In the genomic region with DNA sequence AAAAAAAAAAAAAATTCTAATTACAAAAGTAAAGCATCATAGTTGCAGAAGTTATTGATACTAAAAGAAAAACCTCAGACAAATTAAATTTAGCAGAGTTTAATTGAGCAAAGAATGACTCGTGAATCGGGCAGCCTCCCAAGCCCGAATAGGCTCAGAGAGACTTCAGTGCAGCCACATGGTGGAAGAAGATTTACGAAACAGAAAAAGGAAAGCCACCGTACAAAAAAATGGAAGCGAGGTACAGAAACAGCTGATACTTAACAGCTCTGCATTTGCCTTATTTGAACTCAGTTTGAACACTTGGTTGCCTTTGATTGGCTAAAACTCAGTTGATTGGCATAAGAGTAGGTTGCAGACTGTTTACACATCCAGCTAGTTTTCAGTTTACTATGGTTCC, we compare ENCODE assay signal across 9 cellular contexts. TPM values are rescaled to one million over a fixed set of nuclear protein-coding genes. Genes with fewer than 3 reads are reported as not detected.
A peak's percentile ranks its signal among the peaks of the same experiment; 100 is the strongest.
DNase-seq lines count a peak whose midpoint lies in the region; ATAC-seq lines count a peak whose summit lies in the region.
"Had no signal": no experiment of that assay in that cellular context is flagged by ENCODE, and none has a peak within 500 bp of the region (broad histone marks: within the 10 kb centered on the region; RNA-seq: fewer than 3 reads in every experiment).

No MANE protein-coding gene starts in this region.

- H3K9me3 Mint-ChIP-seq in activated T-cell treated with anti-CD3 and anti-CD28 coated beads, Interleukin-2, amount 50 U/mL, for 24 hours = no peaks in the 10 kb centered on the region
- H3K9me3 Mint-ChIP-seq in activated naive CD8-positive, alpha-beta T cell treated with anti-CD3 and anti-CD28 coated beads for 36 hours = peaks cover 4% of the 10 kb centered on the region
- H3K9me3 Mint-ChIP-seq in stimulated activated naive CD8-positive, alpha-beta T cell treated with anti-CD3 and anti-CD28 coated beads, Interleukin-15, Interleukin-2, amounts not matched to agents 100 ng/mL and 50 ng/mL, for 24 hours = no peaks in the 10 kb centered on the region

- H3K27me3 Mint-ChIP-seq in activated T-cell treated with anti-CD3 and anti-CD28 coated beads, Interleukin-2, amount 50 U/mL, for 24 hours = no peaks in the 10 kb centered on the region
- H3K27me3 Mint-ChIP-seq in activated naive CD8-positive, alpha-beta T cell treated with anti-CD3 and anti-CD28 coated beads for 36 hours = no peaks in the 10 kb centered on the region
- no peaks in the 10 kb centered on the region for H3K27me3 Mint-ChIP-seq in stimulated activated naive CD8-positive, alpha-beta T cell treated with anti-CD3 and anti-CD28 coated beads, Interleukin-15, Interleukin-2, amounts not matched to agents 100 ng/mL and 50 ng/mL, for 24 hours

- no peak for DNase-seq in activated T-cell treated with anti-CD3 and anti-CD28 coated beads, Interleukin-2, amount 50 U/mL, for 24 hours
- DNase-seq in activated T-cell treated with anti-CD3 and anti-CD28 coated beads for 4 hours = no peak
- DNase-seq in activated naive CD8-positive, alpha-beta T cell treated with anti-CD3 and anti-CD28 coated beads for 36 hours = no peak
- DNase-seq in NCI-H2029 (lab: John Stamatoyannopoulos, UW) = no peak
- no peak for DNase-seq in dedifferentiated amniotic fluid mesenchymal stem cell (ENCODE audit: extremely low spot score)
- DNase-seq in stimulated activated CD4-positive, alpha-beta T cell treated with anti-CD3 and anti-CD28 coated beads, Interleukin-4, amount 100 ng/mL, for 24 hours = no peak
- DNase-seq: mesenchymal stem cell had no signal

- H3K4me3 Mint-ChIP-seq in activated T-cell treated with anti-CD3 and anti-CD28 coated beads, Interleukin-2, amount 50 U/mL, for 24 hours = peak overlapping the region; percentile 79
- H3K4me3 Mint-ChIP-seq in activated naive CD8-positive, alpha-beta T cell treated with anti-CD3 and anti-CD28 coated beads for 36 hours = peak overlapping the region; percentile 83
- peak overlapping the region; percentile 85 for H3K4me3 Mint-ChIP-seq in stimulated activated naive CD8-positive, alpha-beta T cell treated with anti-CD3 and anti-CD28 coated beads, Interleukin-15, Interleukin-2, amounts not matched to agents 100 ng/mL and 50 ng/mL, for 24 hours

- peaks cover 92% of the 10 kb centered on the region for H3K4me1 Mint-ChIP-seq in activated T-cell treated with anti-CD3 and anti-CD28 coated beads, Interleukin-2, amount 50 U/mL, for 24 hours (ENCODE audit: low read depth)
- H3K4me1 Mint-ChIP-seq in activated naive CD8-positive, alpha-beta T cell treated with anti-CD3 and anti-CD28 coated beads for 36 hours = peaks cover 87% of the 10 kb centered on the region
- peaks cover 92% of the 10 kb centered on the region for H3K4me1 Mint-ChIP-seq in stimulated activated naive CD8-positive, alpha-beta T cell treated with anti-CD3 and anti-CD28 coated beads, Interleukin-15, Interleukin-2, amounts not matched to agents 100 ng/mL and 50 ng/mL, for 24 hours (ENCODE audit: low read depth)

- peak; percentile 28 for ATAC-seq in HG03432 (IDR thresholded peaks at IDR 0.05; ENCODE audit: unreplicated experiment)

- peaks cover 20% of the 10 kb centered on the region for H3K36me3 Mint-ChIP-seq in activated T-cell treated with anti-CD3 and anti-CD28 coated beads, Interleukin-2, amount 50 U/mL, for 24 hours (ENCODE audit: low read depth)
- H3K36me3 Mint-ChIP-seq in activated naive CD8-positive, alpha-beta T cell treated with anti-CD3 and anti-CD28 coated beads for 36 hours = peaks cover 29% of the 10 kb centered on the region
- H3K36me3 Mint-ChIP-seq in stimulated activated naive CD8-positive, alpha-beta T cell treated with anti-CD3 and anti-CD28 coated beads, Interleukin-15, Interleukin-2, amounts not matched to agents 100 ng/mL and 50 ng/mL, for 24 hours (ENCODE audit: low read depth) = peaks cover 5% of the 10 kb centered on the region

- H3K27ac Mint-ChIP-seq in activated T-cell treated with anti-CD3 and anti-CD28 coated beads, Interleukin-2, amount 50 U/mL, for 24 hours = peak overlapping the region; percentile 98
- peak overlapping the region; percentile 99 for H3K27ac Mint-ChIP-seq in activated naive CD8-positive, alpha-beta T cell treated with anti-CD3 and anti-CD28 coated beads for 36 hours
- H3K27ac Mint-ChIP-seq in stimulated activated naive CD8-positive, alpha-beta T cell treated with anti-CD3 and anti-CD28 coated beads, Interleukin-15, Interleukin-2, amounts not matched to agents 100 ng/mL and 50 ng/mL, for 24 hours = peak overlapping the region; percentile 97

RNA-seq across cellular contexts. Expression of a gene that starts 12.9 kb away (rescaled TPM):
- total RNA-seq in activated naive CD8-positive, alpha-beta T cell treated with anti-CD3 and anti-CD28 coated beads for 36 hours = 1 to 10 TPM; 4.9 to 5.4 TPM

RNA-seq across cellular contexts. Expression of a gene that starts 54.2 kb away (rescaled TPM):
- total RNA-seq in activated naive CD8-positive, alpha-beta T cell treated with anti-CD3 and anti-CD28 coated beads for 36 hours = 10 to 100 TPM; 62.3 to 66.6 TPM
